In the genomic region with DNA sequence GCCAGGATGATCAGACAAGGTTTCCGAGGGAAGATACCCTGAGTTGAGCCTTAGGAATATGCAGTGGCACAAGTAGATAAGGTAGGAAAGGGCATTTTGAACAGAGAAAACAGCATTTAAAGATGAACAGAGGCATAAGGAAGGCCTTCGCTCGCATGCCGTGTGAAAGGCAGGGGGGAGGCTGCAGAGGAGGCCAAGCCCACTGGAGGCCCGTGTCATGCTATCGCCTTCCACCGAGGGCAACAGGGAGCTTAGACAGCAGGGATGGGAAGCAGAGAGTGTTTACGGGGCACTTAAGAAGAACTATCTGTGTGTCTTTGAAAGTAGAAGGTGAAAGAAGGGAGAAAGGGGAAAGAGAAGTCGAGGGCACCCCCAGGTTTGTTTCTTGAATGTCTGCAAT, we compare ENCODE assay signal across 1 cellular context.
TF ChIP-seq lines count a peak whose summit lies in the region.

No MANE protein-coding gene starts in this region.

TF ChIP-seq in H1, 55 proteins besides CTCF, POLR2A, EP300 and RAD21 (continued from another document):
- TF ChIP-seq SIRT6 (IDR thresholded peaks at IDR 0.05; ENCODE audit: low read length): no peak
- TF ChIP-seq TAF1 (IDR thresholded peaks at IDR 0.05; ENCODE audit: low read depth, low read length): no peak
- TF ChIP-seq BRCA1 (IDR thresholded peaks at IDR 0.05; ENCODE audit: low read depth, low read length): no peak
